ENCODE assay signal across 24 cellular contexts in the genomic region with DNA sequence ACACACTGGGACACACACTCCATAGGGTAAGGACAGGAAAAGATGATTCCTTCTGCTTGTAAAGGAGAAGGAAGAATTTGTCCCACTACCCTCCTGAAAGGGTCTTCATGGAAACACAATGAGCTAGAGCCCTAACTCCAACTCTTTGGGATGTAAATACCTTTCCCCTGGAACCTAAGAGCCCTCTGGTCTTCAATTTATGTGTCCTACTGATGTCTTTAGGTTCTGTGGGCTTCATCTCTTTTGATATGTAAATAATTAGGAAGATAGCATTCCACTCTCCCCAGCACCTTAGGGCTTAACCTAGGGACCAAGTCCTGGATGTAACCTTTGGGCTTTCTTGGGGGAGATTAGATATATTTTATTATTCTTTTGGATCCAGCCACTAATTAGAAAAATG. TPM values are rescaled to one million over a fixed set of nuclear protein-coding genes. Genes with fewer than 3 reads are reported as not detected.
DNase-seq lines count a peak whose midpoint lies in the region; ATAC-seq, FAIRE-seq and TF ChIP-seq lines count a peak whose summit lies in the region.
"Had no signal": no experiment of that assay in that cellular context is flagged by ENCODE, and none has a peak within 500 bp of the region (broad histone marks: within the 10 kb centered on the region; RNA-seq: fewer than 3 reads in every experiment).

No MANE protein-coding gene starts in this region.

- peak overlapping the region; percentile 65 for H3K4me3 Mint-ChIP-seq in WTC11
- peak overlapping the region; percentile 69 for H3K4me3 Mint-ChIP-seq in osteocyte (ENCODE audit: unreplicated experiment)
- H3K4me3 Mint-ChIP-seq in activated naive CD8-positive, alpha-beta T cell treated with anti-CD3 and anti-CD28 coated beads, Interleukin-2, amount 50 U/mL, for 24 hours = no peak overlapping the region

- H3K4me1 Mint-ChIP-seq in WTC11 = peaks cover 18% of the 10 kb centered on the region
- H3K4me1 Mint-ChIP-seq in osteocyte (ENCODE audit: unreplicated experiment) = peaks cover 7% of the 10 kb centered on the region
- no peaks in the 10 kb centered on the region for H3K4me1 Mint-ChIP-seq in activated naive CD8-positive, alpha-beta T cell treated with anti-CD3 and anti-CD28 coated beads, Interleukin-2, amount 50 U/mL, for 24 hours

- H3K27me3 Mint-ChIP-seq in WTC11 (ENCODE audit: low read depth) (peaks cover 100% of the 10 kb centered on the region), osteocyte (ENCODE audit: unreplicated experiment) (peaks cover 84% of the 10 kb centered on the region)
- H3K27me3 Mint-ChIP-seq in activated naive CD8-positive, alpha-beta T cell treated with anti-CD3 and anti-CD28 coated beads, Interleukin-2, amount 50 U/mL, for 24 hours = peaks cover 34% of the 10 kb centered on the region

- TF ChIP-seq CTCF in WTC11 (IDR thresholded peaks at IDR 0.05) (no peak), osteocyte (IDR thresholded peaks at IDR 0.05) (no peak), D721Med (IDR thresholded peaks at IDR 0.05; ENCODE audit: insufficient read depth, missing control alignments) (no peak)

- DNase-seq in ELF-1 (ENCODE audit: low read depth, low spot score) = peak; percentile 44
- no peak for DNase-seq in WTC11 (ENCODE audit: low spot score)
- peak; percentile 74 for DNase-seq in iPS DF 19.7 (ENCODE audit: low read depth, low spot score)
- no peak for DNase-seq in osteocyte (ENCODE audit: extremely low spot score, unreplicated experiment)
- no peak for DNase-seq in activated naive CD8-positive, alpha-beta T cell treated with anti-CD3 and anti-CD28 coated beads, Interleukin-2, amount 50 U/mL, for 24 hours
- DNase-seq in D721Med (ENCODE audit: insufficient read length, low spot score) = no peak
- no peak for DNase-seq in H4 (ENCODE audit: low spot score)
- no peak for DNase-seq in HEK293T (ENCODE audit: extremely low spot score)
- DNase-seq: activated CD4-positive, alpha-beta T cell treated with anti-CD3 and anti-CD28 coated beads, Interleukin-2, amount 50 U/mL, for 48 hours; Caco-2; HCEC 1CT; hypothalamus; Kasumi-1; NCI-H1048; NCI-H2029; NCI-H2227 treated with DMSO at 0.1 percent for 48 hours; NCI-H774; stimulated activated CD4-positive, alpha-beta T cell treated with anti-CD3 and anti-CD28 coated beads, Interleukin-15, amount 100 ng/mL, for 24 hours had no signal

- CTCF ChIA-PET in WTC11 (lab: Charles Lee) (interaction anchor here (1.0 to 1.7 kb wide), 2 partner anchors 22 to 155 kb away, joined by 3 to 8 read pairs; no protein-coding TSS in a partner anchor), HEK293T (lab: Yijun Ruan, JAX) (interaction anchor here (0.6 kb wide), 1 partner anchor 11 kb away, joined by 3 read pairs; no protein-coding TSS in a partner anchor)

- H3K36me3 Mint-ChIP-seq in WTC11 (no peaks in the 10 kb centered on the region), osteocyte (ENCODE audit: unreplicated experiment) (peaks cover 2% of the 10 kb centered on the region)
- no peaks in the 10 kb centered on the region for H3K36me3 Mint-ChIP-seq in activated naive CD8-positive, alpha-beta T cell treated with anti-CD3 and anti-CD28 coated beads, Interleukin-2, amount 50 U/mL, for 24 hours (ENCODE audit: low read depth)

- POLR2A ChIA-PET in WTC11 (lab: Charles Lee) (no interaction called here), HEK293T (lab: Yijun Ruan, JAX) (no interaction called here)

- H3K27ac Mint-ChIP-seq in WTC11 = no peak overlapping the region
- H3K27ac Mint-ChIP-seq in osteocyte (ENCODE audit: unreplicated experiment) = no peak overlapping the region
- H3K27ac Mint-ChIP-seq in activated naive CD8-positive, alpha-beta T cell treated with anti-CD3 and anti-CD28 coated beads, Interleukin-2, amount 50 U/mL, for 24 hours = no peak overlapping the region
- H3K27ac Mint-ChIP-seq: dendritic cell treated with granulocyte-macrophage colony-stimulating factor and Interleukin-4, amounts not matched to agents 40 ng/mL and 50 ng/mL, for 4 days had no signal

- peak; percentile 89 for ATAC-seq in WTC11
- no peak for ATAC-seq in activated naive CD8-positive, alpha-beta T cell treated with anti-CD3 and anti-CD28 coated beads, Interleukin-2, amount 50 U/mL, for 24 hours

- no peak for FAIRE-seq in D721Med (lab: Jason Lieb, UNC)
- FAIRE-seq: HTR-8/SVneo had no signal

- H3K9me3 Mint-ChIP-seq in WTC11 (no peaks in the 10 kb centered on the region), osteocyte (ENCODE audit: unreplicated experiment) (no peaks in the 10 kb centered on the region)
- no peaks in the 10 kb centered on the region for H3K9me3 Mint-ChIP-seq in activated naive CD8-positive, alpha-beta T cell treated with anti-CD3 and anti-CD28 coated beads, Interleukin-2, amount 50 U/mL, for 24 hours
- H3K9me3 Mint-ChIP-seq: dendritic cell treated with granulocyte-macrophage colony-stimulating factor and Interleukin-4, amounts not matched to agents 40 ng/mL and 50 ng/mL, for 4 days had no signal

TF ChIP-seq in WTC11, 78 proteins besides CTCF, POLR2A, EP300 and RAD21 (continues in another document):
- TF ChIP-seq AR (CRISPR knock-in tag; IDR thresholded peaks at IDR 0.05) = no peak
- no peak for TF ChIP-seq ZNF396 (CRISPR knock-in tag; IDR thresholded peaks at IDR 0.05; ENCODE audit: borderline replicate concordance)
- TF ChIP-seq TCF7 (CRISPR knock-in tag; IDR thresholded peaks at IDR 0.05; ENCODE audit: low read depth) = no peak

TF ChIP-seq in HEK293T, 16 proteins besides CTCF, POLR2A, EP300 and RAD21:
- no peak for TF ChIP-seq ELF4 (IDR thresholded peaks at IDR 0.05)
- no peak for TF ChIP-seq PKNOX1 (IDR thresholded peaks at IDR 0.05)
- TF ChIP-seq SP1 (IDR thresholded peaks at IDR 0.05) = no peak
- TF ChIP-seq FOXK2 (IDR thresholded peaks at IDR 0.05) = no peak
- TF ChIP-seq CTBP1 (IDR thresholded peaks at IDR 0.05; ENCODE audit: borderline replicate concordance) = no peak
- TF ChIP-seq BHLHE40 (IDR thresholded peaks at IDR 0.05; ENCODE audit: borderline replicate concordance) = no peak

RNA-seq across cellular contexts. Expression of gene PF4, which starts 38.3 kb away (rescaled TPM):
- total RNA-seq in WTC11 (2021) = 1.2 to 3.9 TPM (median 3.6 TPM) in 3 replicates
- not detected in 2 replicates for total RNA-seq in osteocyte
- total RNA-seq in H4 (2014; rRNA removed; shearing (Covaris generic)) = not detected in 2 replicates
- total RNA-seq: Caco-2, cardiac muscle cell, fibroblast of villous mesenchyme, myocyte, omental fat pad had no signal

RNA-seq across cellular contexts. Expression of gene PPBP, which starts 44.4 kb away (rescaled TPM):
- total RNA-seq in WTC11 (2021) = not detected in 3 replicates
- not detected in 2 replicates for total RNA-seq in osteocyte
- total RNA-seq in H4 (2014; rRNA removed; shearing (Covaris generic)) = not detected in 2 replicates
- total RNA-seq: Caco-2, cardiac muscle cell, fibroblast of villous mesenchyme, myocyte had no signal

RNA-seq across cellular contexts. Expression of gene CXCL5, which starts 54.9 kb away (rescaled TPM):
- total RNA-seq in WTC11 (2021) (3.6 to 8.8 TPM (median 8.1 TPM) in 3 replicates), osteocyte (0.13 and 0.18 TPM in 2 replicates)
- total RNA-seq in H4 (2014; rRNA removed; shearing (Covaris generic)) = not detected in 2 replicates
- total RNA-seq: Caco-2, cardiac muscle cell, myocyte had no signal

Comparison
In these comparisons a context has a peak if more than half of its experiments do, and no peak if none do; other contexts are left out.
1. DNase-seq: peak in ELF-1 (single experiment) and iPS DF 19.7 (single experiment); none in WTC11 (single experiment), osteocyte (single experiment), activated naive CD8-positive, alpha-beta T cell treated with anti-CD3 and anti-CD28 coated beads, Interleukin-2, amount 50 U/mL, for 24 hours (single experiment), D721Med (single experiment), H4 (single experiment) and HEK293T (single experiment).